In genomic region chr3:185708392-185708791, GRCh38 we compare ENCODE assay signal across 23 cellular contexts.
"Had no signal": no experiment of that assay in that cellular context is flagged by ENCODE, and none has a peak within 500 bp of the region (broad histone marks: within the 10 kb centered on the region; RNA-seq: fewer than 3 reads in every experiment).

No MANE protein-coding gene starts in this region.

- H3K4me1 ChIP-seq: gastroesophageal sphincter had no signal

- ATAC-seq: activated CD4-positive, CD25-positive, alpha-beta regulatory T cell treated with anti-CD3 and anti-CD28 coated beads, Interleukin-2, amount 50 U/mL, for 24 hours; activated naive CD8-positive, alpha-beta T cell treated with anti-CD3 and anti-CD28 coated beads, Interleukin-2, amount 50 U/mL, for 24 hours; gastroesophageal sphincter; heart left ventricle; lower lobe of right lung; naive thymus-derived CD8-positive, alpha-beta T cell had no signal

- H3K9me3 ChIP-seq: esophagus muscularis mucosa, gastroesophageal sphincter, heart left ventricle, lower lobe of right lung, thoracic aorta, upper lobe of left lung had no signal

- H3K4me3 Mint-ChIP-seq: activated CD4-positive, alpha-beta memory T cell treated with anti-CD3 and anti-CD28 coated beads, Interleukin-2, amount 10 ng/mL, durations not matched to agents 7 days and 5 days; activated CD4-positive, alpha-beta T cell treated with anti-CD3 and anti-CD28 coated beads, Interleukin-2, amount 10 ng/mL, durations not matched to agents 24 days and 14 days; activated naive CD8-positive, alpha-beta T cell treated with anti-CD3 and anti-CD28 coated beads, Interleukin-2, amount 50 U/mL, for 24 hours; activated T-helper 1 cell treated with anti-CD3 and anti-CD28 coated beads, Interleukin-12 subunit alpha, Interleukin-12 subunit beta, Interleukin-2, Interleukin-4 antibody, amounts not matched to agents 30 ng/mL and 10 ng/mL and 1 ng/mL, durations not matched to agents 14 hours and 24 hours and 36 hours; brain; naive thymus-derived CD8-positive, alpha-beta T cell had no signal

- DNase-seq: activated CD4-positive, alpha-beta memory T cell treated with anti-CD3 and anti-CD28 coated beads, Interleukin-2, amount 10 ng/mL, durations not matched to agents 7 days and 5 days; activated CD4-positive, alpha-beta T cell treated with anti-CD3 and anti-CD28 coated beads, Interleukin-2, amount 10 ng/mL, durations not matched to agents 24 days and 14 days; activated gamma-delta T cell; activated naive CD4-positive, alpha-beta T cell treated with anti-CD3 and anti-CD28 coated beads, Interleukin-2, amount 50 U/mL, for 16 hours; activated naive CD8-positive, alpha-beta T cell treated with anti-CD3 and anti-CD28 coated beads, Interleukin-2, amount 50 U/mL, for 24 hours; anterior cingulate cortex; caudate nucleus; effector memory CD4-positive, alpha-beta T cell; heart left ventricle; islet precursor cell; lower lobe of right lung; naive thymus-derived CD8-positive, alpha-beta T cell; retina; stimulated activated CD4-positive, alpha-beta T cell treated with anti-CD3 and anti-CD28 coated beads, Interleukin-4, amount 100 ng/mL, for 24 hours; stimulated activated naive CD4-positive, alpha-beta T cell treated with Interleukin-2 at 50 U/mL for 16 hours had no signal

- H3K36me3 ChIP-seq: esophagus muscularis mucosa, gastroesophageal sphincter, heart left ventricle, lower lobe of right lung, thoracic aorta, upper lobe of left lung had no signal

- H3K4me1 Mint-ChIP-seq: activated CD4-positive, alpha-beta memory T cell treated with anti-CD3 and anti-CD28 coated beads, Interleukin-2, amount 10 ng/mL, durations not matched to agents 7 days and 5 days; activated CD4-positive, alpha-beta T cell treated with anti-CD3 and anti-CD28 coated beads, Interleukin-2, amount 10 ng/mL, durations not matched to agents 24 days and 14 days; activated naive CD8-positive, alpha-beta T cell treated with anti-CD3 and anti-CD28 coated beads, Interleukin-2, amount 50 U/mL, for 24 hours had no signal

- H3K27ac ChIP-seq: esophagus muscularis mucosa, gastroesophageal sphincter, heart left ventricle, lower lobe of right lung, thoracic aorta, upper lobe of left lung had no signal

- H3K36me3 Mint-ChIP-seq: naive thymus-derived CD8-positive, alpha-beta T cell had no signal

- H3K9me3 Mint-ChIP-seq: activated CD4-positive, alpha-beta memory T cell treated with anti-CD3 and anti-CD28 coated beads, Interleukin-2, amount 10 ng/mL, durations not matched to agents 7 days and 5 days; activated CD4-positive, alpha-beta T cell treated with anti-CD3 and anti-CD28 coated beads, Interleukin-2, amount 10 ng/mL, durations not matched to agents 24 days and 14 days; activated naive CD8-positive, alpha-beta T cell treated with anti-CD3 and anti-CD28 coated beads, Interleukin-2, amount 50 U/mL, for 24 hours; activated T-helper 1 cell treated with anti-CD3 and anti-CD28 coated beads, Interleukin-12 subunit alpha, Interleukin-12 subunit beta, Interleukin-2, Interleukin-4 antibody, amounts not matched to agents 30 ng/mL and 10 ng/mL and 1 ng/mL, durations not matched to agents 14 hours and 24 hours and 36 hours had no signal

- H3K27me3 ChIP-seq: heart left ventricle, upper lobe of left lung had no signal

- H3K27me3 Mint-ChIP-seq: brain, progenitor cell of endocrine pancreas had no signal

- H3K27ac Mint-ChIP-seq: activated CD4-positive, alpha-beta memory T cell treated with anti-CD3 and anti-CD28 coated beads, Interleukin-2, amount 10 ng/mL, durations not matched to agents 7 days and 5 days; activated CD4-positive, alpha-beta T cell treated with anti-CD3 and anti-CD28 coated beads, Interleukin-2, amount 10 ng/mL, durations not matched to agents 24 days and 14 days; activated naive CD8-positive, alpha-beta T cell treated with anti-CD3 and anti-CD28 coated beads, Interleukin-2, amount 50 U/mL, for 24 hours; activated T-helper 1 cell treated with anti-CD3 and anti-CD28 coated beads, Interleukin-12 subunit alpha, Interleukin-12 subunit beta, Interleukin-2, Interleukin-4 antibody, amounts not matched to agents 30 ng/mL and 10 ng/mL and 1 ng/mL, durations not matched to agents 14 hours and 24 hours and 36 hours; naive thymus-derived CD8-positive, alpha-beta T cell had no signal

- H3K4me3 ChIP-seq: esophagus muscularis mucosa, gastroesophageal sphincter, heart left ventricle, lower lobe of right lung, thoracic aorta, upper lobe of left lung had no signal
